ENCODE assay signal across 1 cellular context in genomic region chr1:225454733-225455132, GRCh38.
TF ChIP-seq lines count a peak whose summit lies in the region.

No MANE protein-coding gene starts in this region.

TF ChIP-seq in GM12878, 131 proteins besides CTCF, POLR2A, EP300 and RAD21 (continued from another document):
- TF ChIP-seq, protein P1, sequence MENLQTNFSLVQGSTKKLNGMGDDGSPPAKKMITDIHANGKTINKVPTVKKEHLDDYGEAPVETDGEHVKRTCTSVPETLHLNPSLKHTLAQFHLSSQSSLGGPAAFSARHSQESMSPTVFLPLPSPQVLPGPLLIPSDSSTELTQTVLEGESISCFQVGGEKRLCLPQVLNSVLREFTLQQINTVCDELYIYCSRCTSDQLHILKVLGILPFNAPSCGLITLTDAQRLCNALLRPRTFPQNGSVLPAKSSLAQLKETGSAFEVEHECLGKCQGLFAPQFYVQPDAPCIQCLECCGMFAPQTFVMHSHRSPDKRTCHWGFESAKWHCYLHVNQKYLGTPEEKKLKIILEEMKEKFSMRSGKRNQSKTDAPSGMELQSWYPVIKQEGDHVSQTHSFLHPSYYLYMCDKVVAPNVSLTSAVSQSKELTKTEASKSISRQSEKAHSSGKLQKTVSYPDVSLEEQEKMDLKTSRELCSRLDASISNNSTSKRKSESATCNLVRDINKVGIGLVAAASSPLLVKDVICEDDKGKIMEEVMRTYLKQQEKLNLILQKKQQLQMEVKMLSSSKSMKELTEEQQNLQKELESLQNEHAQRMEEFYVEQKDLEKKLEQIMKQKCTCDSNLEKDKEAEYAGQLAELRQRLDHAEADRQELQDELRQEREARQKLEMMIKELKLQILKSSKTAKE (IDR thresholded peaks at IDR 0.05; ENCODE audit: low read depth, poor library complexity, severe bottlenecking): peak; percentile 32
- TF ChIP-seq DPF2 (IDR thresholded peaks at IDR 0.05) (0 out of 2 replicates have a peak, but pooled peaks have one; percentile 50), NR2F1 (conservative IDR thresholded peaks at IDR 0.05) (0 out of 2 replicates have a peak, but pooled peaks have one; percentile 17), CREB1 (IDR thresholded peaks at IDR 0.05; ENCODE audit: low read depth) (no peak), BACH1 (IDR thresholded peaks at IDR 0.05; ENCODE audit: borderline replicate concordance) (peak; percentile 29; the same call in 1 of the 2 replicates), MTA2 (IDR thresholded peaks at IDR 0.05; ENCODE audit: low read depth) (peak; percentile 32; the same call in 1 of the 2 replicates), BHLHE40 (IDR thresholded peaks at IDR 0.05; ENCODE audit: borderline replicate concordance in 1 of 2, low read depth in 2 of 2, low read length in 1 of 2) (peak in 1 of 2 experiments; percentile 39; a peak in 1 of 4 replicates), IKZF1 (conservative IDR thresholded peaks at IDR 0.05) (peak; percentile 37; the same call in 1 of the 2 replicates)
